ENCODE assay signal across 23 cellular contexts in the genomic region with DNA sequence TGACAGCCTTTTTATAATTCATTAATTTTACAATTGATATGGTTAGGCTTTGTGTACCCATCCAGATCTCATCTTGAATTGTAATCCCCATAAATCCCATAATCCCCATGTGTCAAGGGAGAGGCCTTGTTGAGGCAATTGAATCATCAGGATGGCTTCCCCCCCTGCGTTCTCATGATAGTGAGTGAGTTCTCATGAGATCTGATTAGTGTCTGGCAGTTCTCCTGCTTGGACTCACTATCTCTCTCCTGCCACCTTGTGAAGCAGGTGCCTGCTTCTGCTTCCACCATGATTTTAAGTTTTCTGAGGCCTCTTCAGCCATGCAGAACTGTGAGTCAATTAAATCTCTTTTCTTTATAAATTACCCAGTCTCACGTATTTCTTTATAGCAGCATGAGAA.
"Had no signal": no experiment of that assay in that cellular context is flagged by ENCODE, and none has a peak within 500 bp of the region (broad histone marks: within the 10 kb centered on the region; RNA-seq: fewer than 3 reads in every experiment).

No MANE protein-coding gene starts in this region.

- DNase-seq: activated CD4-positive, CD25-positive, alpha-beta regulatory T cell; activated CD8-positive, alpha-beta memory T cell treated with anti-CD3 and anti-CD28 coated beads, Interleukin-2, amount 50 U/mL, for 4 hours; activated CD8-positive, alpha-beta T cell treated with anti-CD3 and anti-CD28 coated beads for 36 hours; activated gamma-delta T cell treated with Interleukin-2 at 50 U/mL for 16 hours; activated naive CD4-positive, alpha-beta T cell treated with anti-CD3 and anti-CD28 coated beads, Interleukin-2, amount 10 ng/mL, durations not matched to agents 7 days and 5 days; activated naive CD8-positive, alpha-beta T cell treated with anti-CD3 and anti-CD28 coated beads, Interleukin-2, amount 10 ng/mL, durations not matched to agents 7 days and 5 days; activated T-cell treated with anti-CD3 and anti-CD28 coated beads, Interleukin-2, amount 50 U/mL, for 72 hours; adrenal gland; body of pancreas; central memory CD4-positive, alpha-beta T cell; Kasumi-1; KBM-7; NCI-H1105 treated with DMSO at 0.1 percent for 48 hours; NCI-H1436 treated with DMSO at 0.1 percent for 48 hours; NCI-H187; NCI-H2081; NCI-H446; NCI-H774; NK-92 treated with Interleukin-12 subunit alpha and Interleukin-12 subunit beta, amount 100 ng/mL, for 24 hours; SHP77; T-helper 17 cell; T-helper 9 cell had no signal

- H3K27ac Mint-ChIP-seq: activated CD8-positive, alpha-beta T cell treated with anti-CD3 and anti-CD28 coated beads for 36 hours; activated naive CD4-positive, alpha-beta T cell treated with anti-CD3 and anti-CD28 coated beads, Interleukin-2, amount 10 ng/mL, durations not matched to agents 7 days and 5 days; activated naive CD8-positive, alpha-beta T cell treated with anti-CD3 and anti-CD28 coated beads, Interleukin-2, amount 10 ng/mL, durations not matched to agents 7 days and 5 days; activated T-cell treated with anti-CD3 and anti-CD28 coated beads, Interleukin-2, amount 50 U/mL, for 72 hours; activated T-helper 2 cell treated with anti-CD3 and anti-CD28 coated beads, Interferon-gamma antibody, Interleukin-2, Interleukin-4, amounts not matched to agents 10 μg/mL and 5 μg/mL and 100 μg/mL, durations not matched to agents 14 hours and 24 hours and 36 hours; T-helper 17 cell had no signal

- H3K27me3 Mint-ChIP-seq: activated CD8-positive, alpha-beta T cell treated with anti-CD3 and anti-CD28 coated beads for 36 hours; activated naive CD4-positive, alpha-beta T cell treated with anti-CD3 and anti-CD28 coated beads, Interleukin-2, amount 10 ng/mL, durations not matched to agents 7 days and 5 days; activated naive CD8-positive, alpha-beta T cell treated with anti-CD3 and anti-CD28 coated beads, Interleukin-2, amount 10 ng/mL, durations not matched to agents 7 days and 5 days; T-helper 17 cell had no signal

- H3K4me3 Mint-ChIP-seq: activated CD8-positive, alpha-beta T cell treated with anti-CD3 and anti-CD28 coated beads for 36 hours; activated naive CD4-positive, alpha-beta T cell treated with anti-CD3 and anti-CD28 coated beads, Interleukin-2, amount 10 ng/mL, durations not matched to agents 7 days and 5 days; activated naive CD8-positive, alpha-beta T cell treated with anti-CD3 and anti-CD28 coated beads, Interleukin-2, amount 10 ng/mL, durations not matched to agents 7 days and 5 days; activated T-cell treated with anti-CD3 and anti-CD28 coated beads, Interleukin-2, amount 50 U/mL, for 72 hours; T-helper 17 cell had no signal

- H3K9me3 Mint-ChIP-seq: activated CD8-positive, alpha-beta T cell treated with anti-CD3 and anti-CD28 coated beads for 36 hours; activated naive CD4-positive, alpha-beta T cell treated with anti-CD3 and anti-CD28 coated beads, Interleukin-2, amount 10 ng/mL, durations not matched to agents 7 days and 5 days; activated naive CD8-positive, alpha-beta T cell treated with anti-CD3 and anti-CD28 coated beads, Interleukin-2, amount 10 ng/mL, durations not matched to agents 7 days and 5 days; activated T-cell treated with anti-CD3 and anti-CD28 coated beads, Interleukin-2, amount 50 U/mL, for 72 hours; activated T-helper 2 cell treated with anti-CD3 and anti-CD28 coated beads, Interferon-gamma antibody, Interleukin-2, Interleukin-4, amounts not matched to agents 10 μg/mL and 5 μg/mL and 100 μg/mL, durations not matched to agents 14 hours and 24 hours and 36 hours had no signal

- H3K4me1 Mint-ChIP-seq: activated naive CD4-positive, alpha-beta T cell treated with anti-CD3 and anti-CD28 coated beads, Interleukin-2, amount 10 ng/mL, durations not matched to agents 7 days and 5 days; activated naive CD8-positive, alpha-beta T cell treated with anti-CD3 and anti-CD28 coated beads, Interleukin-2, amount 10 ng/mL, durations not matched to agents 7 days and 5 days; T-helper 17 cell had no signal

- H3K36me3 Mint-ChIP-seq: activated naive CD4-positive, alpha-beta T cell treated with anti-CD3 and anti-CD28 coated beads, Interleukin-2, amount 10 ng/mL, durations not matched to agents 7 days and 5 days; activated naive CD8-positive, alpha-beta T cell treated with anti-CD3 and anti-CD28 coated beads, Interleukin-2, amount 10 ng/mL, durations not matched to agents 7 days and 5 days had no signal
